In the genomic region with DNA sequence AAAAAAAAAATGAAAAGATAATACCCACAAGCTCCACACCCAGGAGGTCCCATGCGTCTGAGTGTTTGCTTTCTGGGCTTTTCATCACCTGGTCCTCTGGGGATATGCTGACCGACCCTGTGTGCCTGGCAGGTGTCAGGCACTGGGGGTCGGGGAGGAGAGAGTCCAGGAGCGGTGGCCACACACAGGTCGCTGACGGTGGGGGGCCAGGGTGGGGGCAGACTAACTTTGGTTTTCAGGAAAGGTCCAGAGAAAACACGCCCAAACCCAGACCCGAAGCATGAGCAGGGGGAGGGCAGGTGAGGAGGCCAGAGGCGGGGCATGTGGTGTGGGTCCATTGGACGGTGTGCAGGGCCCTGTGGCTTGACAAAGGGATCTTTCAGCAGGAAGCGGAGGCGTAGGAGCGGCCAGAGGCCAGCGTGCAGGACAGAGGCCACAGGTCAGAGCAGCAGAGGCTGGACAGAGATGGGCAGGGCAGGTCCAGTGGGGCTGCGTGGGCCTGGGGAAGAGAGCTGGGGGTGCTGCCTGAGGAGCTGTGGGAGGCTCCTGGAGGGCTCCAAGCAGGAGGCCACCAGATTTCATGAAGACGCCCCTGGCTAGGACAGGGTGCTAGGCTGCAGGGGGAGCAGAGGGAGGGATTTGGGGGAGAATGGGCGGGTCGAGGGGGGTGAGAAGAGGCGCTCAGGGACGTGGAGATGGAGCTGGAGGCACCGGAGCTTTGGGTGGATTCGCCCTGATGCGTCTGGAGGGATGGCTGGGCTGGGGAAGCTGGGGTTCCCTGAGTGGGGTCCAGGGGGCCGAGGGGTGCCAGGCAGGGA, we compare ENCODE assay signal across 7 cellular contexts. TPM values are rescaled to one million over a fixed set of nuclear protein-coding genes. Genes with fewer than 3 reads are reported as not detected.
DNase-seq lines count a peak whose midpoint lies in the region; ATAC-seq, FAIRE-seq and TF ChIP-seq lines count a peak whose summit lies in the region.
"Had no signal": no experiment of that assay in that cellular context is flagged by ENCODE, and none has a peak within 500 bp of the region (broad histone marks: within the 10 kb centered on the region; RNA-seq: fewer than 3 reads in every experiment).

No MANE protein-coding gene starts in this region.

- peak overlapping the region; percentile 95 for H3K4me2 ChIP-seq in HepG2 (ENCODE audit: low read depth, low read length)

- TF ChIP-seq CTCF in HepG2 (CRISPR knock-in tag; IDR thresholded peaks at IDR 0.05): peak; percentile 33

- H3K27me3 ChIP-seq in HepG2 (ENCODE audit: control insufficient read depth in 1 of 2, insufficient read depth in 2 of 2, low read length in 2 of 2): no peaks in the 10 kb centered on the region

- peak; percentile 86 for FAIRE-seq in HepG2 (lab: Jason Lieb, UNC)

- in situ Hi-C loops in HepG2 (cut with HindIII; ENCODE audit: extremely low pct_ligation_motif_present, low pct_unique_long_range_greater_than_20kb): loop anchor here (5.0 kb wide), 1 partner anchor 36 kb away; a partner anchor contains a TSS

- peak; percentile 19 for DNase-seq in DMS53 treated with DMSO at 0.1 percent for 48 hours (lab: John Stamatoyannopoulos, UW; ENCODE audit: unreplicated experiment)
- peak; percentile 32 for DNase-seq in RPMI8226
- DNase-seq in HepG2 (ENCODE audit: low spot score): peak; percentile 82
- DNase-seq in anterior cingulate cortex (lab: John Stamatoyannopoulos, UW): no peak
- no peak for DNase-seq in NK-92 (lab: John Stamatoyannopoulos, UW; ENCODE audit: unreplicated experiment)
- no peak for DNase-seq in caudate nucleus (lab: John Stamatoyannopoulos, UW)

- peak; percentile 88 for ATAC-seq in HepG2

- peak overlapping the region; percentile 63 for H3K27ac ChIP-seq in HepG2 (ENCODE audit: extremely low read length, insufficient read depth, low read length)
- H3K27ac ChIP-seq in caudate nucleus (ENCODE audit: low read depth, low read length): no peak overlapping the region
- H3K27ac ChIP-seq: right atrium auricular region had no signal

- peaks cover 11% of the 10 kb centered on the region in 2 experiments; a peak in 3 of 5 replicates for H3K36me3 ChIP-seq in HepG2 (replicated peaks in 1 of 2; ENCODE audit: control insufficient read depth in 1 of 2, insufficient read depth in 2 of 2, low read length in 2 of 2)
- H3K36me3 ChIP-seq: right atrium auricular region had no signal

- intact Hi-C loops in HepG2 (cut with micrococcal nuclease; ENCODE audit: unreplicated experiment): loop anchor here (5.0 kb wide), 1 partner anchor 46 kb away; a partner anchor contains a TSS

- no peak overlapping the region for H2AFZ ChIP-seq in HepG2 (ENCODE audit: low read length)

- no peaks in the 10 kb centered on the region for H4K20me1 ChIP-seq in HepG2 (ENCODE audit: insufficient read depth, low read length)

- peak in 1 of 2 experiments; percentile 47; a peak in 1 of 4 replicates for TF ChIP-seq POLR2A in HepG2 (IDR thresholded peaks at IDR 0.05; ENCODE audit: insufficient read depth in 1 of 2, low read depth in 2 of 2, low read length in 2 of 2)

- BruUV-seq in HepG2 (replicated peaks; lab: Mats Ljungman, UMichigan): no TSS peak

- CTCF ChIA-PET in HepG2 (lab: Yijun Ruan, JAX; ENCODE audit: low intra/inter-chr PET ratio, low total read pairs): no interaction called here

- POLR2A ChIA-PET in HepG2 (lab: Yijun Ruan, JAX): interaction anchor here (0.8 to 3.1 kb wide), 10 partner anchors 9 to 215 kb away, joined by 3 to 20 read pairs (median 4); a partner anchor contains a TSS

- H3K4me1 ChIP-seq in HepG2 (ENCODE audit: insufficient read depth, low read length): peaks cover 32% of the 10 kb centered on the region

- 2% methylated on average over 22 of the region's 24 CpGs for WGBS in HepG2 (ENCODE audit: low lambda C conversion rate)

- TF ChIP-seq RAD21 in HepG2 (CRISPR knock-in tag; IDR thresholded peaks at IDR 0.05): no peak

- peak overlapping the region; percentile 77 to 96 (median 87) for H3K4me3 ChIP-seq in HepG2 (replicated peaks in 1 of 3; ENCODE audit: insufficient read depth in 1 of 3, low read depth in 2 of 3, low read length in 3 of 3)

- H3K79me2 ChIP-seq in HepG2 (ENCODE audit: insufficient read depth, low read length): no peaks in the 10 kb centered on the region

- peak overlapping the region; percentile 72 for H3K9ac ChIP-seq in HepG2 (ENCODE audit: insufficient read depth, low read depth, low read length)

- TF ChIP-seq EP300 in HepG2 (IDR thresholded peaks at IDR 0.05; ENCODE audit: low read depth in 2 of 2, low read length in 2 of 2) (peak in 1 of 2 experiments; percentile 17; a peak in 1 of 4 replicates), HepG2 (CRISPR knock-in tag; IDR thresholded peaks at IDR 0.05; ENCODE audit: borderline replicate concordance) (peak; percentile 21; the same call in 1 of the 2 replicates)

- no peaks in the 10 kb centered on the region for H3K9me3 ChIP-seq in HepG2 (ENCODE audit: low read length)
- H3K9me3 ChIP-seq: right atrium auricular region had no signal

RNA-seq across cellular contexts. Expression of a gene that starts 15.8 kb away (rescaled TPM):
- total RNA-seq in HepG2 (2016; rRNA removed; fragmentation: Illumina TruSeq; extraction: Trizol): not detected in 2 replicates
- total RNA-seq in HepG2 (2016; cell fraction: cytosol; rRNA removed; fragmentation: Illumina TruSeq; extraction: Trizol; ENCODE audit: low read depth): not detected in 2 replicates
- total RNA-seq in HepG2 (2016; cell fraction: insoluble cytoplasmic fraction; rRNA removed; fragmentation: Illumina TruSeq; extraction: Trizol): not detected in 2 replicates
- not detected in 2 replicates for total RNA-seq in HepG2 (2016; cell fraction: membrane; rRNA removed; fragmentation: Illumina TruSeq; extraction: Trizol)
- not detected in 2 replicates for total RNA-seq in HepG2 (2016; cell fraction: nucleus; rRNA removed; fragmentation: Illumina TruSeq; extraction: Trizol)
- polyA plus RNA-seq in HepG2 (2011; rRNA removed): 0.03 and 0.05 TPM in 2 replicates
- polyA plus RNA-seq in HepG2 (2011; cell fraction: cytosol; rRNA removed): 0.04 TPM in 1 of 2 replicates, not detected in the other
- polyA plus RNA-seq in HepG2 (2011; cell fraction: nucleus; rRNA removed): not detected in 2 replicates
- polyA plus RNA-seq in HepG2 (2012): 0.07 and 0.08 TPM in 2 replicates
- not detected in 2 replicates for polyA plus RNA-seq in HepG2 (2016; cell fraction: cytosol; fragmentation: Illumina TruSeq; extraction: Trizol; ENCODE audit: low read depth)
- not detected in 2 replicates for polyA plus RNA-seq in HepG2 (2016; cell fraction: insoluble cytoplasmic fraction; fragmentation: Illumina TruSeq; extraction: Trizol; ENCODE audit: low read depth)
- polyA plus RNA-seq in HepG2 (2016; cell fraction: membrane; fragmentation: Illumina TruSeq; extraction: Trizol; ENCODE audit: low read depth): not detected in 2 replicates
- not detected in 2 replicates for polyA plus RNA-seq in HepG2 (2016; cell fraction: nucleus; fragmentation: Illumina TruSeq; extraction: Trizol; ENCODE audit: insufficient read depth, low read depth)
- polyA minus RNA-seq in HepG2 (2011; rRNA and poly(A)+ RNA removed; ENCODE audit: low replicate concordance): 2.1 TPM in 1 of 2 replicates, not detected in the other
- polyA minus RNA-seq in HepG2 (2011; cell fraction: cytosol; rRNA and poly(A)+ RNA removed): not detected in 2 replicates
- polyA minus RNA-seq in HepG2 (2011; cell fraction: nucleus; rRNA and poly(A)+ RNA removed): 0.26 TPM in 1 of 2 replicates, not detected in the other
- total RNA-seq: right atrium auricular region had no signal

RNA-seq across cellular contexts. Expression of a gene that starts 38.4 kb away (rescaled TPM):
- 7.3 and 29.8 TPM in 2 replicates for total RNA-seq in HepG2 (2016; rRNA removed; fragmentation: Illumina TruSeq; extraction: Trizol)
- total RNA-seq in HepG2 (2016; cell fraction: cytosol; rRNA removed; fragmentation: Illumina TruSeq; extraction: Trizol; ENCODE audit: low read depth): 2.7 and 2.9 TPM in 2 replicates
- 5.9 and 28.3 TPM in 2 replicates for total RNA-seq in HepG2 (2016; cell fraction: insoluble cytoplasmic fraction; rRNA removed; fragmentation: Illumina TruSeq; extraction: Trizol)
- 4.9 and 5.0 TPM in 2 replicates for total RNA-seq in HepG2 (2016; cell fraction: membrane; rRNA removed; fragmentation: Illumina TruSeq; extraction: Trizol)
- 36.4 and 50.3 TPM in 2 replicates for total RNA-seq in HepG2 (2016; cell fraction: nucleus; rRNA removed; fragmentation: Illumina TruSeq; extraction: Trizol)
- polyA plus RNA-seq in HepG2 (2011; rRNA removed): 65.2 and 82.7 TPM in 2 replicates
- polyA plus RNA-seq in HepG2 (2011; cell fraction: cytosol; rRNA removed): 37.7 and 58.0 TPM in 2 replicates
- polyA plus RNA-seq in HepG2 (2011; cell fraction: nucleus; rRNA removed): 667 and 906 TPM in 2 replicates
- 77.8 and 101 TPM in 2 replicates for polyA plus RNA-seq in HepG2 (2012)
- 1.4 and 1.5 TPM in 2 replicates for polyA plus RNA-seq in HepG2 (2016; cell fraction: cytosol; fragmentation: Illumina TruSeq; extraction: Trizol; ENCODE audit: low read depth)
- polyA plus RNA-seq in HepG2 (2016; cell fraction: insoluble cytoplasmic fraction; fragmentation: Illumina TruSeq; extraction: Trizol; ENCODE audit: low read depth): 10.7 and 15.5 TPM in 2 replicates
- 3.2 and 3.6 TPM in 2 replicates for polyA plus RNA-seq in HepG2 (2016; cell fraction: membrane; fragmentation: Illumina TruSeq; extraction: Trizol; ENCODE audit: low read depth)
- 125 and 134 TPM in 2 replicates for polyA plus RNA-seq in HepG2 (2016; cell fraction: nucleus; fragmentation: Illumina TruSeq; extraction: Trizol; ENCODE audit: insufficient read depth, low read depth)
- 23.8 and 86.8 TPM in 2 replicates for polyA minus RNA-seq in HepG2 (2011; rRNA and poly(A)+ RNA removed; ENCODE audit: low replicate concordance)
- 41.3 and 50.7 TPM in 2 replicates for polyA minus RNA-seq in HepG2 (2011; cell fraction: cytosol; rRNA and poly(A)+ RNA removed)
- 80.3 and 86.4 TPM in 2 replicates for polyA minus RNA-seq in HepG2 (2011; cell fraction: nucleus; rRNA and poly(A)+ RNA removed)

RNA-seq across cellular contexts. Expression of a gene that starts 45.0 kb away (rescaled TPM):
- 54.9 and 68.4 TPM in 2 replicates for total RNA-seq in HepG2 (2016; rRNA removed; fragmentation: Illumina TruSeq; extraction: Trizol)
- total RNA-seq in HepG2 (2016; cell fraction: cytosol; rRNA removed; fragmentation: Illumina TruSeq; extraction: Trizol; ENCODE audit: low read depth): 17.4 and 19.2 TPM in 2 replicates
- 52.2 and 77.4 TPM in 2 replicates for total RNA-seq in HepG2 (2016; cell fraction: insoluble cytoplasmic fraction; rRNA removed; fragmentation: Illumina TruSeq; extraction: Trizol)
- total RNA-seq in HepG2 (2016; cell fraction: membrane; rRNA removed; fragmentation: Illumina TruSeq; extraction: Trizol): 17.7 and 18.1 TPM in 2 replicates
- total RNA-seq in HepG2 (2016; cell fraction: nucleus; rRNA removed; fragmentation: Illumina TruSeq; extraction: Trizol): 18.3 and 23.3 TPM in 2 replicates
- 42.1 and 63.7 TPM in 2 replicates for polyA plus RNA-seq in HepG2 (2011; rRNA removed)
- polyA plus RNA-seq in HepG2 (2011; cell fraction: cytosol; rRNA removed): 49.9 and 81.6 TPM in 2 replicates
- 24.5 and 32.4 TPM in 2 replicates for polyA plus RNA-seq in HepG2 (2011; cell fraction: nucleus; rRNA removed)
- polyA plus RNA-seq in HepG2 (2012): 19.4 and 39.7 TPM in 2 replicates
- polyA plus RNA-seq in HepG2 (2016; cell fraction: cytosol; fragmentation: Illumina TruSeq; extraction: Trizol; ENCODE audit: low read depth): 13.7 and 17.3 TPM in 2 replicates
- 47.3 and 49.3 TPM in 2 replicates for polyA plus RNA-seq in HepG2 (2016; cell fraction: insoluble cytoplasmic fraction; fragmentation: Illumina TruSeq; extraction: Trizol; ENCODE audit: low read depth)
- polyA plus RNA-seq in HepG2 (2016; cell fraction: membrane; fragmentation: Illumina TruSeq; extraction: Trizol; ENCODE audit: low read depth): 10.1 and 12.3 TPM in 2 replicates
- 22.7 and 27.6 TPM in 2 replicates for polyA plus RNA-seq in HepG2 (2016; cell fraction: nucleus; fragmentation: Illumina TruSeq; extraction: Trizol; ENCODE audit: insufficient read depth, low read depth)
- polyA minus RNA-seq in HepG2 (2011; rRNA and poly(A)+ RNA removed; ENCODE audit: low replicate concordance): 24.2 and 34.4 TPM in 2 replicates
- polyA minus RNA-seq in HepG2 (2011; cell fraction: cytosol; rRNA and poly(A)+ RNA removed): 11.4 and 13.3 TPM in 2 replicates
- 2.1 and 5.1 TPM in 2 replicates for polyA minus RNA-seq in HepG2 (2011; cell fraction: nucleus; rRNA and poly(A)+ RNA removed)

RNA-seq across cellular contexts. Expression of a gene that starts 57.6 kb away (rescaled TPM):
- 3.8 and 6.7 TPM in 2 replicates for total RNA-seq in HepG2 (2016; rRNA removed; fragmentation: Illumina TruSeq; extraction: Trizol)
- 6.3 and 6.8 TPM in 2 replicates for total RNA-seq in HepG2 (2016; cell fraction: cytosol; rRNA removed; fragmentation: Illumina TruSeq; extraction: Trizol; ENCODE audit: low read depth)
- 3.6 and 6.6 TPM in 2 replicates for total RNA-seq in HepG2 (2016; cell fraction: insoluble cytoplasmic fraction; rRNA removed; fragmentation: Illumina TruSeq; extraction: Trizol)
- total RNA-seq in HepG2 (2016; cell fraction: membrane; rRNA removed; fragmentation: Illumina TruSeq; extraction: Trizol): 7.4 and 7.9 TPM in 2 replicates
- total RNA-seq in HepG2 (2016; cell fraction: nucleus; rRNA removed; fragmentation: Illumina TruSeq; extraction: Trizol): 6.3 and 7.7 TPM in 2 replicates
- polyA plus RNA-seq in HepG2 (2011; rRNA removed): 3.8 and 4.2 TPM in 2 replicates
- polyA plus RNA-seq in HepG2 (2011; cell fraction: cytosol; rRNA removed): 1.7 and 4.2 TPM in 2 replicates
- polyA plus RNA-seq in HepG2 (2011; cell fraction: nucleus; rRNA removed): 22.9 and 35.9 TPM in 2 replicates
- polyA plus RNA-seq in HepG2 (2012): 2.8 and 3.2 TPM in 2 replicates
- 4.7 and 6.0 TPM in 2 replicates for polyA plus RNA-seq in HepG2 (2016; cell fraction: cytosol; fragmentation: Illumina TruSeq; extraction: Trizol; ENCODE audit: low read depth)
- 3.5 and 4.0 TPM in 2 replicates for polyA plus RNA-seq in HepG2 (2016; cell fraction: insoluble cytoplasmic fraction; fragmentation: Illumina TruSeq; extraction: Trizol; ENCODE audit: low read depth)
- polyA plus RNA-seq in HepG2 (2016; cell fraction: membrane; fragmentation: Illumina TruSeq; extraction: Trizol; ENCODE audit: low read depth): 7.0 and 8.1 TPM in 2 replicates
- polyA plus RNA-seq in HepG2 (2016; cell fraction: nucleus; fragmentation: Illumina TruSeq; extraction: Trizol; ENCODE audit: insufficient read depth, low read depth): 19.9 and 20.1 TPM in 2 replicates
- polyA minus RNA-seq in HepG2 (2011; rRNA and poly(A)+ RNA removed; ENCODE audit: low replicate concordance): 2.9 and 5.6 TPM in 2 replicates
- 2.1 and 2.2 TPM in 2 replicates for polyA minus RNA-seq in HepG2 (2011; cell fraction: cytosol; rRNA and poly(A)+ RNA removed)
- polyA minus RNA-seq in HepG2 (2011; cell fraction: nucleus; rRNA and poly(A)+ RNA removed): 3.7 and 4.5 TPM in 2 replicates

RNA-seq across cellular contexts. Expression of a gene that starts 58.4 kb away (rescaled TPM):
- total RNA-seq in HepG2 (2016; rRNA removed; fragmentation: Illumina TruSeq; extraction: Trizol): 4.4 and 8.8 TPM in 2 replicates
- 16.5 and 25.5 TPM in 2 replicates for total RNA-seq in HepG2 (2016; cell fraction: cytosol; rRNA removed; fragmentation: Illumina TruSeq; extraction: Trizol; ENCODE audit: low read depth)
- total RNA-seq in HepG2 (2016; cell fraction: insoluble cytoplasmic fraction; rRNA removed; fragmentation: Illumina TruSeq; extraction: Trizol): 3.4 and 7.9 TPM in 2 replicates
- 13.5 and 18.3 TPM in 2 replicates for total RNA-seq in HepG2 (2016; cell fraction: membrane; rRNA removed; fragmentation: Illumina TruSeq; extraction: Trizol)
- 6.5 and 8.0 TPM in 2 replicates for total RNA-seq in HepG2 (2016; cell fraction: nucleus; rRNA removed; fragmentation: Illumina TruSeq; extraction: Trizol)
- polyA plus RNA-seq in HepG2 (2011; rRNA removed): 10.6 and 17.6 TPM in 2 replicates
- polyA plus RNA-seq in HepG2 (2011; cell fraction: cytosol; rRNA removed): 11.6 and 28.6 TPM in 2 replicates
- polyA plus RNA-seq in HepG2 (2011; cell fraction: nucleus; rRNA removed): 190 and 210 TPM in 2 replicates
- 4.3 and 7.0 TPM in 2 replicates for polyA plus RNA-seq in HepG2 (2012)
- polyA plus RNA-seq in HepG2 (2016; cell fraction: cytosol; fragmentation: Illumina TruSeq; extraction: Trizol; ENCODE audit: low read depth): 17.0 and 22.1 TPM in 2 replicates
- polyA plus RNA-seq in HepG2 (2016; cell fraction: insoluble cytoplasmic fraction; fragmentation: Illumina TruSeq; extraction: Trizol; ENCODE audit: low read depth): 4.5 and 6.0 TPM in 2 replicates
- 10.6 and 11.4 TPM in 2 replicates for polyA plus RNA-seq in HepG2 (2016; cell fraction: membrane; fragmentation: Illumina TruSeq; extraction: Trizol; ENCODE audit: low read depth)
- 16.1 and 18.4 TPM in 2 replicates for polyA plus RNA-seq in HepG2 (2016; cell fraction: nucleus; fragmentation: Illumina TruSeq; extraction: Trizol; ENCODE audit: insufficient read depth, low read depth)
- 2.2 and 6.1 TPM in 2 replicates for polyA minus RNA-seq in HepG2 (2011; rRNA and poly(A)+ RNA removed; ENCODE audit: low replicate concordance)
- polyA minus RNA-seq in HepG2 (2011; cell fraction: cytosol; rRNA and poly(A)+ RNA removed): 6.4 and 8.5 TPM in 2 replicates
- polyA minus RNA-seq in HepG2 (2011; cell fraction: nucleus; rRNA and poly(A)+ RNA removed): 4.6 and 8.9 TPM in 2 replicates

Comparison
In these comparisons a context has a peak if more than half of its experiments do, and no peak if none do; other contexts are left out.
1. DNase-seq: peak in DMS53 treated with DMSO at 0.1 percent for 48 hours (single experiment), RPMI8226 (single experiment) and HepG2 (single experiment); none in anterior cingulate cortex (0 of 58), NK-92 (single experiment) and caudate nucleus (0 of 61).